ENCODE assay signal across 1 cellular context in the genomic region with DNA sequence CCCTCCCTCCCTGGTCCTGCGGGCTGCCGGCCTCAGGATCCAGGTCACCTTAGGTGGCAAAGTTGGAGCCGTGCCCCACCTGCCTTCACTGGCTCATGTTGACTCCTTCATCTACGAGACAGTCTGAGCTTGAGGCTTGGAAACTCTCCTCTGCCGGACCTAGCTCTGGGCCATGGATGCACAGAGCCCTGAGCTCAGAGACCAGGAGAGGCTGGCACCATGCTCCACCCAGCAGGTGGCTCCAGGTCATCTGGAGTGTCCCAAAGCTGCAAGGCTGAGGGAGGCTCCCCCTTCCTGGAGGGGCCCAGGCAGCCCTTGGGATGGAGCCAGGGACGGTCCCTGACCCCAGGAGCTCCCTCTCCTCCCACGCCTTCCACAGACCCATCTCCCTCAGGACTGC.
TF ChIP-seq lines count a peak whose summit lies in the region.

No MANE protein-coding gene starts in this region.

TF ChIP-seq in K562, 482 proteins besides CTCF, POLR2A, EP300 and RAD21 (continued from another document):
- TF ChIP-seq, protein P1, sequence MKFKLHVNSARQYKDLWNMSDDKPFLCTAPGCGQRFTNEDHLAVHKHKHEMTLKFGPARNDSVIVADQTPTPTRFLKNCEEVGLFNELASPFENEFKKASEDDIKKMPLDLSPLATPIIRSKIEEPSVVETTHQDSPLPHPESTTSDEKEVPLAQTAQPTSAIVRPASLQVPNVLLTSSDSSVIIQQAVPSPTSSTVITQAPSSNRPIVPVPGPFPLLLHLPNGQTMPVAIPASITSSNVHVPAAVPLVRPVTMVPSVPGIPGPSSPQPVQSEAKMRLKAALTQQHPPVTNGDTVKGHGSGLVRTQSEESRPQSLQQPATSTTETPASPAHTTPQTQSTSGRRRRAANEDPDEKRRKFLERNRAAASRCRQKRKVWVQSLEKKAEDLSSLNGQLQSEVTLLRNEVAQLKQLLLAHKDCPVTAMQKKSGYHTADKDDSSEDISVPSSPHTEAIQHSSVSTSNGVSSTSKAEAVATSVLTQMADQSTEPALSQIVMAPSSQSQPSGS (CRISPR knock-in tag; IDR thresholded peaks at IDR 0.05): no peak
- TF ChIP-seq SOX6 (IDR thresholded peaks at IDR 0.05) (no peak), GATAD2A (IDR thresholded peaks at IDR 0.05) (no peak), POLR2G (IDR thresholded peaks at IDR 0.05; ENCODE audit: low read depth, low read length) (no peak), CBX2 (IDR thresholded peaks at IDR 0.05; ENCODE audit: insufficient read depth, low read length, poor library complexity, severe bottlenecking) (no peak)
- TF ChIP-seq, protein P2, sequence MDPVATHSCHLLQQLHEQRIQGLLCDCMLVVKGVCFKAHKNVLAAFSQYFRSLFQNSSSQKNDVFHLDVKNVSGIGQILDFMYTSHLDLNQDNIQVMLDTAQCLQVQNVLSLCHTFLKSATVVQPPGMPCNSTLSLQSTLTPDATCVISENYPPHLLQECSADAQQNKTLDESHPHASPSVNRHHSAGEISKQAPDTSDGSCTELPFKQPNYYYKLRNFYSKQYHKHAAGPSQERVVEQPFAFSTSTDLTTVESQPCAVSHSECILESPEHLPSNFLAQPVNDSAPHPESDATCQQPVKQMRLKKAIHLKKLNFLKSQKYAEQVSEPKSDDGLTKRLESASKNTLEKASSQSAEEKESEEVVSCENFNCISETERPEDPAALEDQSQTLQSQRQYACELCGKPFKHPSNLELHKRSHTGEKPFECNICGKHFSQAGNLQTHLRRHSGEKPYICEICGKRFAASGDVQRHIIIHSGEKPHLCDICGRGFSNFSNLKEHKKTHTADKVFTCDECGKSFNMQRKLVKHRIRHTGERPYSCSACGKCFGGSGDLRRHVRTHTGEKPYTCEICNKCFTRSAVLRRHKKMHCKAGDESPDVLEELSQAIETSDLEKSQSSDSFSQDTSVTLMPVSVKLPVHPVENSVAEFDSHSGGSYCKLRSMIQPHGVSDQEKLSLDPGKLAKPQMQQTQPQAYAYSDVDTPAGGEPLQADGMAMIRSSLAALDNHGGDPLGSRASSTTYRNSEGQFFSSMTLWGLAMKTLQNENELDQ (CRISPR knock-in tag; IDR thresholded peaks at IDR 0.05; ENCODE audit: borderline replicate concordance): no peak
